33 cellular contexts compared by ENCODE assay signal in the genomic region with DNA sequence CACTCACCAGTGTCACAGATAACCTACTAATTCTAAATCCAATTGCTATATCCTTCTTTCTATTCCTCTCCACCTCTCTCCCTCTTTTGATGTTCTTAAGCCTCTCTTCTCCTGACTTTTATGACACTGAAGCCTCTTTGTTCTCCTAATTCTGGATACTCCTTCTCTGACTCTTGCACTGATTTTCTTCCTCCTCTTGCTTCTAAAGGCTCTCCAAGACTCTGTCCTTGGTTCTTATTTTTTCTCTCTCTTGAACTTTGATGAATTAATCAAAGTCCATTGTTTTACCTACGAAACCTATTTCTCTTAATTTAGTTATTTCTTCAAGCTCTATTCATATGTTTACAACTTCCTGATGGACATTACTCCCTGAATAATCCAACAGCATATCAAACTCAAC.
"Had no signal": no experiment of that assay in that cellular context is flagged by ENCODE, and none has a peak within 500 bp of the region (broad histone marks: within the 10 kb centered on the region; RNA-seq: fewer than 3 reads in every experiment).

No MANE protein-coding gene starts in this region.

- H3K9me3 ChIP-seq: MG63 had no signal

- H3K27me3 ChIP-seq: MG63 had no signal

- H3K36me3 ChIP-seq: MG63 had no signal

- DNase-seq: Karpas-422, Kasumi-1, MG63, MM.1S, MV-4-11, NCI-H1048, NCI-H1092, NCI-H1092 treated with DMSO at 0.1 percent for 48 hours, NCI-H1105, NCI-H1105 treated with DMSO at 0.1 percent for 48 hours, NCI-H1417, NCI-H1417 treated with DMSO at 0.1 percent for 48 hours, NCI-H1436, NCI-H1436 treated with DMSO at 0.1 percent for 48 hours, NCI-H146, NCI-H1694, NCI-H187, NCI-H187 treated with DMSO at 0.1 percent for 48 hours, NCI-H1930, NCI-H2029, NCI-H2029 treated with DMSO at 0.1 percent for 48 hours, NCI-H2081, NCI-H2081 treated with DMSO at 0.1 percent for 48 hours, NCI-H2107, NCI-H2171, NCI-H2171 treated with DMSO at 0.1 percent for 48 hours, NCI-H226, NCI-H345, NCI-H446, NCI-H446 treated with DMSO at 0.1 percent for 48 hours, NCI-H510A, NCI-H510A treated with DMSO at 0.1 percent for 48 hours, NCI-H524 had no signal

- H3K4me3 ChIP-seq: MG63 had no signal
